Comparison of ENCODE assay signal across 18 cellular contexts in the genomic region with DNA sequence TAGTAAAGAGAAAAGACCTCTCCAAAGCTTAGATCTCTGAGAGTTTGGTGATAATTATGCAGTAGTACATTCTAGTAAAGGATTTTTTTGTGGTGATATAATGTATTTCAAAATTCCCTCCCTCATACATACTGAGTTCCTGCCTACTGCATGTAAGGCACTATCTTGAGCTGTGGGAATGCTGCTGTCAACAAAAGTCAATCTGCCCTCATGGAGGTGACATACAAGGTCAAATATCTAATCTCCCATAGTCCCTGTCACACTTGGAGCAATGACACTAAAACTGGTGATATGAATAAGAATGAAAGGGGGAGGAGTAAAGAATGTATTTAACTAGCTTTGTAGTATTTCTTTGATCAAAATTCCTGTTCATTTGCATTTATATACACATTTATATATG. TPM values are rescaled to one million over a fixed set of nuclear protein-coding genes. Genes with fewer than 3 reads are reported as not detected.
DNase-seq lines count a peak whose midpoint lies in the region; ATAC-seq and TF ChIP-seq lines count a peak whose summit lies in the region.
"Had no signal": no experiment of that assay in that cellular context is flagged by ENCODE, and none has a peak within 500 bp of the region (broad histone marks: within the 10 kb centered on the region; RNA-seq: fewer than 3 reads in every experiment).

No MANE protein-coding gene starts in this region.

- peak overlapping the region; percentile 72 for H3K27ac Mint-ChIP-seq in T-helper 2 cell treated with Interferon-gamma antibody and Interleukin-4, amounts not matched to agents 5 μg/mL and 100 μg/mL, for 36 hours
- peak overlapping the region; percentile 4 to 96 (median 92) for H3K27ac Mint-ChIP-seq in CD8-positive, alpha-beta memory T cell
- peak overlapping the region; percentile 86 for H3K27ac Mint-ChIP-seq in activated T-helper 17 cell treated with anti-CD3 and anti-CD28 coated beads, Interleukin-2, amount 50 U/mL, for 72 hours

- H4K8ac ChIP-seq in mesenchymal stem cell (ENCODE audit: low read length) = no peak overlapping the region

- H3K4me1 ChIP-seq in CD8-positive, alpha-beta memory T cell (ENCODE audit: insufficient read depth, low read length) = peaks cover 77% of the 10 kb centered on the region
- H3K4me1 ChIP-seq in mesenchymal stem cell (ENCODE audit: control insufficient read depth, insufficient read depth, low read depth, low read length) = peaks cover 2% of the 10 kb centered on the region
- H3K4me1 ChIP-seq in lower lobe of right lung = peaks cover 3% of the 10 kb centered on the region
- H3K4me1 ChIP-seq: gastroesophageal sphincter had no signal

- ATAC-seq in activated T-helper 17 cell treated with anti-CD3 and anti-CD28 coated beads, Interleukin-2, amount 50 U/mL, for 72 hours (replicated peaks) = peak; percentile 30
- no peak for ATAC-seq in lower lobe of right lung
- ATAC-seq: gastroesophageal sphincter, HCT116 had no signal

- DNase-seq in T-helper 2 cell treated with Interferon-gamma antibody and Interleukin-4, amounts not matched to agents 5 μg/mL and 100 μg/mL, for 36 hours (ENCODE audit: low spot score) = no peak
- DNase-seq in T-helper 2 cell (no peak), mesenchymal stem cell (no peak), NCI-H69 (lab: John Stamatoyannopoulos, UW) (no peak), A172 (ENCODE audit: low spot score) (no peak), lower lobe of right lung (no peak)
- no peak for DNase-seq in CD8-positive, alpha-beta memory T cell
- DNase-seq: activated gamma-delta T cell; brain microvascular endothelial cell; Kasumi-1; NCI-H1105 treated with DMSO at 0.1 percent for 48 hours; PC-9; posterior cingulate gyrus; SK-N-SH; stimulated activated naive CD4-positive, alpha-beta T cell treated with Interleukin-2 at 50 U/mL for 16 hours had no signal

- H3K14ac ChIP-seq in mesenchymal stem cell (ENCODE audit: low read length in 2 of 2) = peak overlapping the region in 1 of 2 experiments; percentile 84

- H3K79me1 ChIP-seq in mesenchymal stem cell (replicated peaks; ENCODE audit: low read length, poor library complexity, severe bottlenecking) = peaks cover 3% of the 10 kb centered on the region

- POLR2A ChIA-PET in CD8-positive, alpha-beta memory T cell (lab: Charles Lee) = no interaction called here

- no peak overlapping the region for H2BK15ac ChIP-seq in mesenchymal stem cell (ENCODE audit: low read depth, poor library complexity, severe bottlenecking)

- no peaks in the 10 kb centered on the region for H3K27me3 ChIP-seq in CD8-positive, alpha-beta memory T cell (ENCODE audit: insufficient read depth, low read length, poor library complexity, severe bottlenecking)
- H3K27me3 ChIP-seq in mesenchymal stem cell (ENCODE audit: control insufficient read depth in 1 of 2, insufficient read depth in 1 of 2, low read length in 2 of 2) = no peaks in the 10 kb centered on the region
- no peaks in the 10 kb centered on the region for H3K27me3 ChIP-seq in lower lobe of right lung (ENCODE audit: low read depth)
- H3K27me3 ChIP-seq: brain microvascular endothelial cell, gastroesophageal sphincter had no signal

- H3K18ac ChIP-seq in mesenchymal stem cell (ENCODE audit: low read depth in 1 of 2, low read length in 2 of 2) = peak overlapping the region in 1 of 2 experiments; percentile 52

- intact Hi-C loops in lower lobe of right lung (cut with DNase I) = loop anchor here (10.0 kb wide), 1 partner anchor 364 kb away; no protein-coding TSS in a partner anchor

- H2AFZ ChIP-seq in mesenchymal stem cell (ENCODE audit: low read depth, low read length) = no peak overlapping the region

- CTCF ChIA-PET in CD8-positive, alpha-beta memory T cell (lab: Charles Lee) = interaction anchor here (0.6 to 3.9 kb wide), 9 partner anchors 11 to 364 kb away, joined by 3 to 52 read pairs (median 4); a partner anchor contains a TSS

- H2BK120ac ChIP-seq in mesenchymal stem cell (ENCODE audit: low read depth, low read length) = no peak overlapping the region

- no peaks in the 10 kb centered on the region for H3K27me3 Mint-ChIP-seq in T-helper 2 cell treated with Interferon-gamma antibody and Interleukin-4, amounts not matched to agents 5 μg/mL and 100 μg/mL, for 36 hours (ENCODE audit: low read depth)
- H3K27me3 Mint-ChIP-seq in CD8-positive, alpha-beta memory T cell = no peaks in the 10 kb centered on the region
- no peaks in the 10 kb centered on the region for H3K27me3 Mint-ChIP-seq in activated T-helper 17 cell treated with anti-CD3 and anti-CD28 coated beads, Interleukin-2, amount 50 U/mL, for 72 hours

- H3K4me1 Mint-ChIP-seq in T-helper 2 cell treated with Interferon-gamma antibody and Interleukin-4, amounts not matched to agents 5 μg/mL and 100 μg/mL, for 36 hours (ENCODE audit: low read depth) = peaks cover 79% of the 10 kb centered on the region
- H3K4me1 Mint-ChIP-seq in CD8-positive, alpha-beta memory T cell = peaks cover 84 to 98% (median 90%) of the 10 kb centered on the region in 3 donors
- H3K4me1 Mint-ChIP-seq in activated T-helper 17 cell treated with anti-CD3 and anti-CD28 coated beads, Interleukin-2, amount 50 U/mL, for 72 hours = peaks cover 60% of the 10 kb centered on the region

- peak overlapping the region; percentile 14 for H3K4me3 Mint-ChIP-seq in T-helper 2 cell treated with Interferon-gamma antibody and Interleukin-4, amounts not matched to agents 5 μg/mL and 100 μg/mL, for 36 hours
- H3K4me3 Mint-ChIP-seq in CD8-positive, alpha-beta memory T cell = peak overlapping the region in 5 of 7 donors; percentile 49 to 77 (median 69)
- peak overlapping the region; percentile 45 for H3K4me3 Mint-ChIP-seq in activated T-helper 17 cell treated with anti-CD3 and anti-CD28 coated beads, Interleukin-2, amount 50 U/mL, for 72 hours

- no peak overlapping the region for H3K23ac ChIP-seq in mesenchymal stem cell (ENCODE audit: low read length in 2 of 2)

- peak overlapping the region; percentile 3 for H3K9ac ChIP-seq in mesenchymal stem cell (ENCODE audit: low read length)
- H3K9ac ChIP-seq: SK-N-SH had no signal

- no peak overlapping the region for H2BK5ac ChIP-seq in mesenchymal stem cell (ENCODE audit: low read depth, low read length, poor library complexity, severe bottlenecking)

- H3K9me3 ChIP-seq in CD8-positive, alpha-beta memory T cell (ENCODE audit: low read length) = no peaks in the 10 kb centered on the region
- H3K9me3 ChIP-seq in mesenchymal stem cell (ENCODE audit: control insufficient read depth, low read length) (no peaks in the 10 kb centered on the region), lower lobe of right lung (no peaks in the 10 kb centered on the region)
- H3K9me3 ChIP-seq: gastroesophageal sphincter, SK-N-SH had no signal

- no peak overlapping the region for H2AK5ac ChIP-seq in mesenchymal stem cell (ENCODE audit: low read length, severe bottlenecking)

- peaks cover 78% of the 10 kb centered on the region for H3K36me3 Mint-ChIP-seq in T-helper 2 cell treated with Interferon-gamma antibody and Interleukin-4, amounts not matched to agents 5 μg/mL and 100 μg/mL, for 36 hours (ENCODE audit: low read depth)
- peaks cover 8 to 81% (median 17%) of the 10 kb centered on the region in 3 donors for H3K36me3 Mint-ChIP-seq in CD8-positive, alpha-beta memory T cell
- peaks cover 80% of the 10 kb centered on the region for H3K36me3 Mint-ChIP-seq in activated T-helper 17 cell treated with anti-CD3 and anti-CD28 coated beads, Interleukin-2, amount 50 U/mL, for 72 hours (ENCODE audit: low read depth)

- no peak overlapping the region for H3K4me3 ChIP-seq in CD8-positive, alpha-beta memory T cell (ENCODE audit: low read length)
- H3K4me3 ChIP-seq in mesenchymal stem cell (ENCODE audit: insufficient read depth in 1 of 2, low read depth in 1 of 2, low read length in 2 of 2) (no peak overlapping the region), lower lobe of right lung (no peak overlapping the region)
- H3K4me3 ChIP-seq: gastroesophageal sphincter, PC-9 had no signal

- TF ChIP-seq CTCF in lower lobe of right lung (IDR thresholded peaks at IDR 0.05) = no peak

- H3K36me3 ChIP-seq in CD8-positive, alpha-beta memory T cell (ENCODE audit: insufficient read depth, low read length) = no peaks in the 10 kb centered on the region
- H3K36me3 ChIP-seq in mesenchymal stem cell (ENCODE audit: control insufficient read depth in 1 of 2, insufficient read depth in 2 of 2, low read depth in 1 of 2, low read length in 2 of 2) = no peaks in the 10 kb centered on the region
- H3K36me3 ChIP-seq in lower lobe of right lung = no peaks in the 10 kb centered on the region
- H3K36me3 ChIP-seq: gastroesophageal sphincter had no signal

- no peak overlapping the region for H4K91ac ChIP-seq in mesenchymal stem cell (ENCODE audit: low read length)

- no peak overlapping the region for H3K4me2 ChIP-seq in mesenchymal stem cell (ENCODE audit: low read length, poor library complexity, severe bottlenecking)
- H3K4me2 ChIP-seq: PC-9, SK-N-SH had no signal

- H2BK12ac ChIP-seq in mesenchymal stem cell (ENCODE audit: low read length in 2 of 2) = no peak overlapping the region

- H3K4ac ChIP-seq in mesenchymal stem cell (ENCODE audit: low read depth in 1 of 2, low read length in 2 of 2) = no peak overlapping the region

- no peak overlapping the region for H3K27ac ChIP-seq in CD8-positive, alpha-beta memory T cell (ENCODE audit: low read depth, low read length)
- H3K27ac ChIP-seq in mesenchymal stem cell (ENCODE audit: low read length, poor library complexity, severe bottlenecking) (no peak overlapping the region), lower lobe of right lung (no peak overlapping the region)
- H3K27ac ChIP-seq: brain microvascular endothelial cell, gastroesophageal sphincter, PC-9 had no signal

- H3K9me3 Mint-ChIP-seq in T-helper 2 cell treated with Interferon-gamma antibody and Interleukin-4, amounts not matched to agents 5 μg/mL and 100 μg/mL, for 36 hours = no peaks in the 10 kb centered on the region
- H3K9me3 Mint-ChIP-seq in CD8-positive, alpha-beta memory T cell = no peaks in the 10 kb centered on the region
- H3K9me3 Mint-ChIP-seq in activated T-helper 17 cell treated with anti-CD3 and anti-CD28 coated beads, Interleukin-2, amount 50 U/mL, for 72 hours = no peaks in the 10 kb centered on the region

RNA-seq across cellular contexts. Expression of a gene that starts 11.1 kb away (rescaled TPM):
- total RNA-seq in CD8-positive, alpha-beta memory T cell = 100 to 1,000 TPM; 142 TPM
- 212 TPM for polyA plus RNA-seq in CD8-positive, alpha-beta memory T cell
- 100 to 1,000 TPM in 1 of 2 donors, 10 to 100 TPM in 1; 63.3 to 196 TPM for total RNA-seq in activated T-helper 17 cell treated with anti-CD3 and anti-CD28 coated beads, Interleukin-2, amount 50 U/mL, for 72 hours
- polyA plus RNA-seq in mesenchymal stem cell (2013, experiment 1 of 2) = 32.7 TPM
- 29.4 TPM for polyA plus RNA-seq in mesenchymal stem cell (2013, experiment 2 of 2)
- 17.8 and 23.5 TPM in 2 replicates for total RNA-seq in A172 (2014; rRNA removed; shearing (Covaris generic))
- total RNA-seq in lower lobe of right lung = 24.0 TPM

Comparison
In these comparisons a context has a peak if more than half of its experiments do, and no peak if none do; other contexts are left out.
1. H3K4me3 Mint-ChIP-seq: peak in every context shown above with its lines; median percentile 69 in CD8-positive, alpha-beta memory T cell; 45 in activated T-helper 17 cell treated with anti-CD3 and anti-CD28 coated beads, Interleukin-2, amount 50 U/mL, for 72 hours; 14 in T-helper 2 cell treated with Interferon-gamma antibody and Interleukin-4, amounts not matched to agents 5 μg/mL and 100 μg/mL, for 36 hours.